In genomic region chr4:1744552-1744951, GRCh38 we compare ENCODE assay signal across 2 cellular contexts.
TF ChIP-seq lines count a peak whose summit lies in the region.

No MANE protein-coding gene starts in this region.

TF ChIP-seq in liver, 16 proteins besides CTCF, POLR2A, EP300 and RAD21:
- TF ChIP-seq ATF3 (IDR thresholded peaks at IDR 0.05) (no peak), FOXA2 (IDR thresholded peaks at IDR 0.05) (no peak), JUND (IDR thresholded peaks at IDR 0.05) (no peak), ZBTB33 (IDR thresholded peaks at IDR 0.05) (no peak), RXRA (IDR thresholded peaks at IDR 0.05) (no peak), HNF4A (conservative IDR thresholded peaks at IDR 0.05) (no peak), NR2F2 (IDR thresholded peaks at IDR 0.05) (no peak)

TF ChIP-seq in HepG2, 621 proteins besides CTCF, POLR2A, EP300 and RAD21:
- TF ChIP-seq SAP130 (CRISPR knock-in tag; IDR thresholded peaks at IDR 0.05; ENCODE audit: low read depth) (no peak), ZNF720 (CRISPR knock-in tag; IDR thresholded peaks at IDR 0.05) (no peak), SMARCE1 (IDR thresholded peaks at IDR 0.05; ENCODE audit: borderline replicate concordance) (no peak), ZNF329 (CRISPR knock-in tag; IDR thresholded peaks at IDR 0.05; ENCODE audit: low read depth) (no peak), ZEB1 (IDR thresholded peaks at IDR 0.05; ENCODE audit: insufficient replicate concordance, low read depth) (no peak), MEIS1 (CRISPR knock-in tag; IDR thresholded peaks at IDR 0.05; ENCODE audit: borderline replicate concordance) (no peak), ZNF775 (CRISPR knock-in tag; IDR thresholded peaks at IDR 0.05; ENCODE audit: borderline replicate concordance) (no peak), PHF20 (CRISPR knock-in tag; IDR thresholded peaks at IDR 0.05) (no peak), ZNF839 (CRISPR knock-in tag; IDR thresholded peaks at IDR 0.05; ENCODE audit: borderline replicate concordance) (no peak), ZNF570 (CRISPR knock-in tag; IDR thresholded peaks at IDR 0.05; ENCODE audit: borderline replicate concordance) (no peak), ATAD3A (CRISPR knock-in tag; IDR thresholded peaks at IDR 0.05) (no peak), ZNF3 (CRISPR knock-in tag; IDR thresholded peaks at IDR 0.05) (no peak), HNF4A (CRISPR knock-in tag; IDR thresholded peaks at IDR 0.05) (no peak), ZBTB38 (CRISPR knock-in tag; IDR thresholded peaks at IDR 0.05) (no peak)
- TF ChIP-seq, protein P1, sequence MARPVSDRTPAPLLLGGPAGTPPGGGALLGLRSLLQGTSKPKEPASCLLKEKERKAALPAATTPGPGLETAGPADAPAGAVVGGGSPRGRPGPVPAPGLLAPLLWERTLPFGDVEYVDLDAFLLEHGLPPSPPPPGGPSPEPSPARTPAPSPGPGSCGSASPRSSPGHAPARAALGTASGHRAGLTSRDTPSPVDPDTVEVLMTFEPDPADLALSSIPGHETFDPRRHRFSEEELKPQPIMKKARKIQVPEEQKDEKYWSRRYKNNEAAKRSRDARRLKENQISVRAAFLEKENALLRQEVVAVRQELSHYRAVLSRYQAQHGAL (CRISPR knock-in tag; IDR thresholded peaks at IDR 0.05; ENCODE audit: not compliant biosample characterization), result no peak
- TF ChIP-seq, protein P2, sequence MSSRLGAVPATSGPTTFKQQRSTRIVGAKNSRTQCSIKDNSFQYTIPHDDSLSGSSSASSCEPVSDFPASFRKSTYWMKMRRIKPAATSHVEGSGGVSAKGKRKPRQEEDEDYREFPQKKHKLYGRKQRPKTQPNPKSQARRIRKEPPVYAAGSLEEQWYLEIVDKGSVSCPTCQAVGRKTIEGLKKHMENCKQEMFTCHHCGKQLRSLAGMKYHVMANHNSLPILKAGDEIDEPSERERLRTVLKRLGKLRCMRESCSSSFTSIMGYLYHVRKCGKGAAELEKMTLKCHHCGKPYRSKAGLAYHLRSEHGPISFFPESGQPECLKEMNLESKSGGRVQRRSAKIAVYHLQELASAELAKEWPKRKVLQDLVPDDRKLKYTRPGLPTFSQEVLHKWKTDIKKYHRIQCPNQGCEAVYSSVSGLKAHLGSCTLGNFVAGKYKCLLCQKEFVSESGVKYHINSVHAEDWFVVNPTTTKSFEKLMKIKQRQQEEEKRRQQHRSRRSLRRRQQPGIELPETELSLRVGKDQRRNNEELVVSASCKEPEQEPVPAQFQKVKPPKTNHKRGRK (CRISPR knock-in tag; IDR thresholded peaks at IDR 0.05), result no peak
- TF ChIP-seq, protein P3, sequence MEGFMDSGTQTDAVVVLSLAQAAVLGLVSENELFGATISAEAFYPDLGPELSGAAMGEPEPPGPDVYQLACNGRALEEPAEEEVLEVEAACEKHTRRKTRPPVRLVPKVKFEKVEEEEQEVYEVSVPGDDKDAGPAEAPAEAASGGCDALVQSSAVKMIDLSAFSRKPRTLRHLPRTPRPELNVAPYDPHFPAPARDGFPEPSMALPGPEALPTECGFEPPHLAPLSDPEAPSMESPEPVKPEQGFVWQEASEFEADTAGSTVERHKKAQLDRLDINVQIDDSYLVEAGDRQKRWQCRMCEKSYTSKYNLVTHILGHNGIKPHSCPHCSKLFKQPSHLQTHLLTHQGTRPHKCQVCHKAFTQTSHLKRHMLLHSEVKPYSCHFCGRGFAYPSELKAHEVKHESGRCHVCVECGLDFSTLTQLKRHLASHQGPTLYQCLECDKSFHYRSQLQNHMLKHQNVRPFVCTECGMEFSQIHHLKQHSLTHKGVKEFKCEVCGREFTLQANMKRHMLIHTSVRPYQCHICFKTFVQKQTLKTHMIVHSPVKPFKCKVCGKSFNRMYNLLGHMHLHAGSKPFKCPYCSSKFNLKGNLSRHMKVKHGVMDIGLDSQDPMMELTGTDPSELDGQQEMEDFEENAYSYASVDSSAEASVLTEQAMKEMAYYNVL (CRISPR knock-in tag; IDR thresholded peaks at IDR 0.05; ENCODE audit: borderline replicate concordance), result no peak
- TF ChIP-seq, protein P4, sequence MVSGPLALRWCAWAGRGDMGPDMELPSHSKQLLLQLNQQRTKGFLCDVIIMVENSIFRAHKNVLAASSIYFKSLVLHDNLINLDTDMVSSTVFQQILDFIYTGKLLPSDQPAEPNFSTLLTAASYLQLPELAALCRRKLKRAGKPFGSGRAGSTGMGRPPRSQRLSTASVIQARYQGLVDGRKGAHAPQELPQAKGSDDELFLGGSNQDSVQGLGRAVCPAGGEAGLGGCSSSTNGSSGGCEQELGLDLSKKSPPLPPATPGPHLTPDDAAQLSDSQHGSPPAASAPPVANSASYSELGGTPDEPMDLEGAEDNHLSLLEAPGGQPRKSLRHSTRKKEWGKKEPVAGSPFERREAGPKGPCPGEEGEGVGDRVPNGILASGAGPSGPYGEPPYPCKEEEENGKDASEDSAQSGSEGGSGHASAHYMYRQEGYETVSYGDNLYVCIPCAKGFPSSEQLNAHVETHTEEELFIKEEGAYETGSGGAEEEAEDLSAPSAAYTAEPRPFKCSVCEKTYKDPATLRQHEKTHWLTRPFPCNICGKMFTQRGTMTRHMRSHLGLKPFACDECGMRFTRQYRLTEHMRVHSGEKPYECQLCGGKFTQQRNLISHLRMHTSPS (CRISPR knock-in tag; IDR thresholded peaks at IDR 0.05; ENCODE audit: low read depth), result no peak
